1 cellular context compared by ENCODE assay signal in the genomic region with DNA sequence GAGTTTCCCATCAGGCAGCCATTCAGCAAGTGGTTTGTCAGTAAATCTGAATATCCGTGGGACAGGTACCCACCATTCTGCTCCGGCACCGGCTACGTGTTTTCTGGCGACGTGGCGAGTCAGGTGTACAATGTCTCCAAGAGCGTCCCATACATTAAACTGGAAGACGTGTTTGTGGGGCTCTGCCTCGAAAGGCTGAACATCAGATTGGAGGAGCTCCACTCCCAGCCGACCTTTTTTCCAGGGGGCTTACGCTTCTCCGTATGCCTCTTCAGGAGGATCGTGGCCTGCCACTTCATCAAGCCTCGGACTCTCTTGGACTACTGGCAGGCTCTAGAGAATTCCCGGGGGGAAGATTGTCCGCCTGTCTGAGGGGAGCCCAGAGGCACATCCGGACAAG.
TF ChIP-seq lines count a peak whose summit lies in the region.

No MANE protein-coding gene starts in this region.

TF ChIP-seq in endothelial cell of umbilical vein, 7 proteins besides CTCF, POLR2A, EP300 and RAD21:
- TF ChIP-seq POLR2AphosphoS5 (IDR thresholded peaks at IDR 0.05; ENCODE audit: insufficient read depth, low read depth, low read length) (no peak), MYC (IDR thresholded peaks at IDR 0.05; ENCODE audit: low read depth, low read length) (no peak), JUN (IDR thresholded peaks at IDR 0.05; ENCODE audit: borderline replicate concordance, insufficient read depth, insufficient read length, low read depth) (no peak), EZH2 (IDR thresholded peaks at IDR 0.05; ENCODE audit: borderline replicate concordance, low read depth, low read length, severe bottlenecking) (no peak), FOS (IDR thresholded peaks at IDR 0.05; ENCODE audit: borderline replicate concordance, insufficient read depth, low read length) (no peak), GATA2 (IDR thresholded peaks at IDR 0.05; ENCODE audit: insufficient read depth, insufficient read length, low read depth, low read length) (no peak)
- TF ChIP-seq, protein P1, sequence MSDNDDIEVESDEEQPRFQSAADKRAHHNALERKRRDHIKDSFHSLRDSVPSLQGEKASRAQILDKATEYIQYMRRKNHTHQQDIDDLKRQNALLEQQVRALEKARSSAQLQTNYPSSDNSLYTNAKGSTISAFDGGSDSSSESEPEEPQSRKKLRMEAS (IDR thresholded peaks at IDR 0.05; ENCODE audit: insufficient read depth, insufficient read length), result no peak
